In genomic region chr10:73215749-73216148, GRCh38 we compare ENCODE assay signal across 31 cellular contexts.
"Had no signal": no experiment of that assay in that cellular context is flagged by ENCODE, and none has a peak within 500 bp of the region (broad histone marks: within the 10 kb centered on the region; RNA-seq: fewer than 3 reads in every experiment).

No MANE protein-coding gene starts in this region.

- H3K27me3 ChIP-seq: neutrophil, spleen, suprapubic skin, testis, tibial artery, transverse colon, upper lobe of left lung, vagina had no signal

- H3K4me1 ChIP-seq: parathyroid adenoma, psoas muscle, spleen, suprapubic skin, testis, tibial artery, transverse colon, upper lobe of left lung, vagina had no signal

- H3K9me3 Mint-ChIP-seq: natural killer cell; nephron; stimulated activated naive CD8-positive, alpha-beta T cell treated with anti-CD3 and anti-CD28 coated beads, Interleukin-15, amount 100 ng/mL, for 72 hours had no signal

- H3K27ac ChIP-seq: neutrophil, parathyroid adenoma, psoas muscle, skin epidermis, spleen, suprapubic skin, testis, tibial artery, transverse colon, upper lobe of left lung, vagina had no signal

- DNase-seq: naive thymus-derived CD4-positive, alpha-beta T cell; natural killer cell; nucleus accumbens; posterior cingulate gyrus; psoas muscle; right cardiac atrium; spleen; stimulated activated CD4-positive, alpha-beta T cell treated with anti-CD3 and anti-CD28 coated beads, Interleukin-12 subunit alpha, Interleukin-12 subunit beta, amount 100 ng/mL, for 4 hours; stimulated activated CD4-positive, alpha-beta T cell treated with anti-CD3 and anti-CD28 coated beads, Interleukin-1b, Interleukin-23, amount 100 ng/mL, for 48 hours; stimulated activated CD4-positive, alpha-beta T cell treated with anti-CD3 and anti-CD28 coated beads, Interleukin-4, amount 100 ng/mL, for 1 hour; stimulated activated CD4-positive, alpha-beta T cell treated with anti-CD3 and anti-CD28 coated beads, Interleukin-4, amount 100 ng/mL, for 4 hours; stimulated activated CD8-positive, alpha-beta memory T cell treated with anti-CD3 and anti-CD28 coated beads, Interleukin-4, amount 100 ng/mL, for 48 hours; stimulated activated naive CD4-positive, alpha-beta T cell; stimulated activated naive CD8-positive, alpha-beta T cell treated with anti-CD3 and anti-CD28 coated beads, Interleukin-15, amount 100 ng/mL, for 72 hours; stimulated activated naive CD8-positive, alpha-beta T cell treated with anti-CD3 and anti-CD28 coated beads, Interleukin-15, Interleukin-2, amounts not matched to agents 100 U/mL and 50 U/mL, for 24 hours; substantia nigra; testis; tibial artery; transverse colon; upper lobe of left lung had no signal

- H2AFZ ChIP-seq: parathyroid adenoma had no signal

- ATAC-seq: naive thymus-derived CD4-positive, alpha-beta T cell; natural killer cell; psoas muscle; right cardiac atrium; sciatic nerve; stimulated activated memory B cell treated with anti-CD40 and anti-IgM and Interleukin-4, amounts not matched to agents 10 μg/mL and 1 μg/mL and 100 μg/mL, for 72 hours; stimulated activated naive CD8-positive, alpha-beta T cell treated with anti-CD3 and anti-CD28 coated beads, Interleukin-15, amount 100 ng/mL, for 72 hours; stimulated activated naive CD8-positive, alpha-beta T cell treated with anti-CD3 and anti-CD28 coated beads, Interleukin-15, Interleukin-2, amounts not matched to agents 100 U/mL and 50 U/mL, for 24 hours had no signal

- FAIRE-seq: urothelium cell line had no signal

- H3K4me3 ChIP-seq: psoas muscle, skin epidermis, smooth muscle cell, spleen, suprapubic skin, testis, tibial artery, transverse colon, upper lobe of left lung, vagina had no signal

- H3K9me3 ChIP-seq: neutrophil, psoas muscle, spleen, suprapubic skin, testis, tibial artery, transverse colon, upper lobe of left lung, vagina had no signal

- H3K4me3 Mint-ChIP-seq: naive thymus-derived CD4-positive, alpha-beta T cell; natural killer cell; nephron; stimulated activated memory B cell treated with anti-CD40 and anti-IgM and Interleukin-4, amounts not matched to agents 10 μg/mL and 1 μg/mL and 100 μg/mL, for 72 hours; stimulated activated naive CD8-positive, alpha-beta T cell treated with anti-CD3 and anti-CD28 coated beads, Interleukin-15, amount 100 ng/mL, for 72 hours had no signal

- H3K79me2 ChIP-seq: parathyroid adenoma had no signal

- H3K27ac Mint-ChIP-seq: natural killer cell; nephron; progenitor cell of endocrine pancreas; stimulated activated memory B cell treated with anti-CD40 and anti-IgM and Interleukin-4, amounts not matched to agents 10 μg/mL and 1 μg/mL and 100 μg/mL, for 72 hours; stimulated activated naive CD8-positive, alpha-beta T cell treated with anti-CD3 and anti-CD28 coated beads, Interleukin-15, amount 100 ng/mL, for 72 hours had no signal

- H3K27me3 Mint-ChIP-seq: naive thymus-derived CD4-positive, alpha-beta T cell; progenitor cell of endocrine pancreas; stimulated activated memory B cell treated with anti-CD40 and anti-IgM and Interleukin-4, amounts not matched to agents 10 μg/mL and 1 μg/mL and 100 μg/mL, for 72 hours; stimulated activated naive CD8-positive, alpha-beta T cell treated with anti-CD3 and anti-CD28 coated beads, Interleukin-15, amount 100 ng/mL, for 72 hours had no signal

- H3K9ac ChIP-seq: parathyroid adenoma had no signal

- H3K4me1 Mint-ChIP-seq: natural killer cell; nephron; stimulated activated memory B cell treated with anti-CD40 and anti-IgM and Interleukin-4, amounts not matched to agents 10 μg/mL and 1 μg/mL and 100 μg/mL, for 72 hours; stimulated activated naive CD8-positive, alpha-beta T cell treated with anti-CD3 and anti-CD28 coated beads, Interleukin-15, amount 100 ng/mL, for 72 hours had no signal

- H3K4me2 ChIP-seq: smooth muscle cell had no signal
